ENCODE assay signal across 12 cellular contexts in genomic region chr18:49177812-49178211, GRCh38.
DNase-seq lines count a peak whose midpoint lies in the region; ATAC-seq and TF ChIP-seq lines count a peak whose summit lies in the region.
"Had no signal": no experiment of that assay in that cellular context is flagged by ENCODE, and none has a peak within 500 bp of the region (broad histone marks: within the 10 kb centered on the region; RNA-seq: fewer than 3 reads in every experiment).

No MANE protein-coding gene starts in this region.

- H3K27ac ChIP-seq in VCaP: peak overlapping the region; percentile 74; the same call in 1 of the 2 replicates
- H3K27ac ChIP-seq: cardiac muscle cell, heart right ventricle, upper lobe of right lung had no signal

- no peak for ATAC-seq in HG02610 (IDR thresholded peaks at IDR 0.05; ENCODE audit: unreplicated experiment)
- ATAC-seq: heart right ventricle, upper lobe of right lung had no signal

- peak; percentile 10 for DNase-seq in AG20443 (ENCODE audit: low spot score)
- DNase-seq in HS-5 (ENCODE audit: low read depth): peak; percentile 11
- DNase-seq in iris pigment epithelial cell (ENCODE audit: low read depth): peak; percentile 82
- DNase-seq in NCI-H510A (lab: John Stamatoyannopoulos, UW): no peak
- no peak for DNase-seq in NCI-H1092 (lab: John Stamatoyannopoulos, UW)
- DNase-seq in stimulated activated naive CD4-positive, alpha-beta T cell treated with Interleukin-2 at 50 U/mL for 16 hours (lab: John Stamatoyannopoulos, UW): no peak
- DNase-seq: activated CD4-positive, alpha-beta T cell treated with anti-CD3 and anti-CD28 coated beads for 1 hour; heart right ventricle; upper lobe of right lung had no signal

- TF ChIP-seq CTCF in VCaP (conservative IDR thresholded peaks at IDR 0.05): no peak

Comparison
In these comparisons a context has a peak if more than half of its experiments do, and no peak if none do; other contexts are left out.
1. DNase-seq: peak in AG20443 (single experiment), HS-5 (single experiment) and iris pigment epithelial cell (single experiment); none in NCI-H510A (single experiment), NCI-H1092 (single experiment) and stimulated activated naive CD4-positive, alpha-beta T cell treated with Interleukin-2 at 50 U/mL for 16 hours (single experiment).